In genomic region chr15:26758079-26758478, GRCh38 we compare ENCODE assay signal across 30 cellular contexts. TPM values are rescaled to one million over a fixed set of nuclear protein-coding genes. Genes with fewer than 3 reads are reported as not detected.
"Had no signal": no experiment of that assay in that cellular context is flagged by ENCODE, and none has a peak within 500 bp of the region (broad histone marks: within the 10 kb centered on the region; RNA-seq: fewer than 3 reads in every experiment).

No MANE protein-coding gene starts in this region.

- H3K27ac ChIP-seq: gastroesophageal sphincter, left lung, lower lobe of right lung, parathyroid adenoma, psoas muscle, stomach, thyroid gland, upper lobe of right lung had no signal

- DNase-seq: activated CD4-positive, alpha-beta T cell treated with anti-CD3 and anti-CD28 coated beads for 1 hour; activated CD4-positive, alpha-beta T cell treated with anti-CD3 and anti-CD28 coated beads, Interleukin-2, amount 50 U/mL, for 1 hour; activated CD8-positive, alpha-beta T cell treated with anti-CD3 and anti-CD28 coated beads for 36 hours; activated naive CD8-positive, alpha-beta T cell treated with anti-CD3 and anti-CD28 coated beads, Interleukin-2, amount 50 U/mL, for 24 hours; activated T-cell treated with anti-CD3 and anti-CD28 coated beads, Interleukin-2, amount 50 U/mL, for 48 hours; amygdala; caudate nucleus; cortex of kidney; effector memory CD8-positive, alpha-beta T cell; head of caudate nucleus; hypothalamus; left lung; lower lobe of right lung; mesenchymal stem cell; naive thymus-derived CD8-positive, alpha-beta T cell; occipital lobe; psoas muscle; stimulated activated CD4-positive, alpha-beta T cell treated with anti-CD3 and anti-CD28 coated beads, Interleukin-15, amount 100 ng/mL, for 24 hours; stimulated activated CD4-positive, alpha-beta T cell treated with anti-CD3 and anti-CD28 coated beads, Interleukin-2, amount 100 ng/mL, for 24 hours; stimulated activated naive B cell treated with anti-CD40 and anti-IgM and Interleukin-4, amounts not matched to agents 10 μg/mL and 1 μg/mL and 100 μg/mL, for 72 hours; stomach; T1000; thyroid gland; upper lobe of right lung had no signal

- H3K4me3 Mint-ChIP-seq: activated CD8-positive, alpha-beta T cell treated with anti-CD3 and anti-CD28 coated beads for 36 hours; activated naive CD4-positive, alpha-beta T cell treated with anti-CD3 and anti-CD28 coated beads, Interleukin-2, amount 50 U/mL, for 24 hours; activated naive CD8-positive, alpha-beta T cell treated with anti-CD3 and anti-CD28 coated beads, Interleukin-2, amount 50 U/mL, for 24 hours; effector memory CD8-positive, alpha-beta T cell; naive thymus-derived CD8-positive, alpha-beta T cell; neural crest cell; stimulated activated naive B cell treated with anti-CD40 and anti-IgM and Interleukin-4, amounts not matched to agents 10 μg/mL and 1 μg/mL and 100 μg/mL, for 72 hours had no signal

- H3K4me3 ChIP-seq: gastroesophageal sphincter, left lung, lower lobe of right lung, psoas muscle, stomach, thyroid gland, upper lobe of right lung had no signal

- H3K4me1 ChIP-seq: gastroesophageal sphincter, left lung, lower lobe of right lung, parathyroid adenoma, psoas muscle, thyroid gland, upper lobe of right lung had no signal

- H3K27me3 ChIP-seq: gastroesophageal sphincter, stomach, thyroid gland, upper lobe of right lung had no signal

- H3K4me1 Mint-ChIP-seq: activated naive CD4-positive, alpha-beta T cell treated with anti-CD3 and anti-CD28 coated beads, Interleukin-2, amount 50 U/mL, for 24 hours; activated naive CD8-positive, alpha-beta T cell treated with anti-CD3 and anti-CD28 coated beads, Interleukin-2, amount 50 U/mL, for 24 hours; neural crest cell; stimulated activated naive B cell treated with anti-CD40 and anti-IgM and Interleukin-4, amounts not matched to agents 10 μg/mL and 1 μg/mL and 100 μg/mL, for 72 hours had no signal

- H3K27me3 Mint-ChIP-seq: activated naive CD8-positive, alpha-beta T cell treated with anti-CD3 and anti-CD28 coated beads, Interleukin-2, amount 50 U/mL, for 24 hours; effector memory CD8-positive, alpha-beta T cell; stimulated activated naive B cell treated with anti-CD40 and anti-IgM and Interleukin-4, amounts not matched to agents 10 μg/mL and 1 μg/mL and 100 μg/mL, for 72 hours had no signal

- H3K36me3 Mint-ChIP-seq: activated naive CD4-positive, alpha-beta T cell treated with anti-CD3 and anti-CD28 coated beads, Interleukin-2, amount 50 U/mL, for 24 hours; stimulated activated naive B cell treated with anti-CD40 and anti-IgM and Interleukin-4, amounts not matched to agents 10 μg/mL and 1 μg/mL and 100 μg/mL, for 72 hours had no signal

- H3K9me3 ChIP-seq: gastroesophageal sphincter, left lung, lower lobe of right lung, psoas muscle, stomach, thyroid gland, upper lobe of right lung had no signal

- ATAC-seq: activated CD8-positive, alpha-beta T cell treated with anti-CD3 and anti-CD28 coated beads for 36 hours; activated naive CD8-positive, alpha-beta T cell treated with anti-CD3 and anti-CD28 coated beads, Interleukin-2, amount 50 U/mL, for 24 hours; effector memory CD8-positive, alpha-beta T cell; gastroesophageal sphincter; left lung; lower lobe of right lung; naive thymus-derived CD8-positive, alpha-beta T cell; psoas muscle; stimulated activated naive B cell treated with anti-CD40 and anti-IgM and Interleukin-4, amounts not matched to agents 10 μg/mL and 1 μg/mL and 100 μg/mL, for 72 hours; upper lobe of right lung had no signal

- H3K9me3 Mint-ChIP-seq: neural crest cell had no signal

- H2AFZ ChIP-seq: parathyroid adenoma had no signal

- H3K27ac Mint-ChIP-seq: activated CD8-positive, alpha-beta T cell treated with anti-CD3 and anti-CD28 coated beads for 36 hours; activated naive CD4-positive, alpha-beta T cell treated with anti-CD3 and anti-CD28 coated beads, Interleukin-2, amount 50 U/mL, for 24 hours; activated naive CD8-positive, alpha-beta T cell treated with anti-CD3 and anti-CD28 coated beads, Interleukin-2, amount 50 U/mL, for 24 hours; activated T-helper 2 cell treated with anti-CD3 and anti-CD28 coated beads, Interferon-gamma antibody, Interleukin-2, Interleukin-4, amounts not matched to agents 10 μg/mL and 5 μg/mL and 100 μg/mL, durations not matched to agents 14 hours and 24 hours and 36 hours; effector memory CD8-positive, alpha-beta T cell; naive thymus-derived CD8-positive, alpha-beta T cell; stimulated activated naive B cell treated with anti-CD40 and anti-IgM and Interleukin-4, amounts not matched to agents 10 μg/mL and 1 μg/mL and 100 μg/mL, for 72 hours had no signal

- H3K9ac ChIP-seq: parathyroid adenoma had no signal

- FAIRE-seq: endothelial cell of umbilical vein had no signal

- H3K36me3 ChIP-seq: gastroesophageal sphincter, left lung, lower lobe of right lung, stomach, thyroid gland, upper lobe of right lung had no signal

RNA-seq across cellular contexts. Expression of gene GABRB3, which starts 14.8 kb away (rescaled TPM):
- total RNA-seq: activated T-helper 2 cell treated with anti-CD3 and anti-CD28 coated beads, Interferon-gamma antibody, Interleukin-2, Interleukin-4, amounts not matched to agents 10 μg/mL and 5 μg/mL and 100 μg/mL, durations not matched to agents 14 hours and 24 hours and 36 hours; endothelial cell of umbilical vein; naive thymus-derived CD8-positive, alpha-beta T cell had no signal
- polyA plus RNA-seq: naive thymus-derived CD8-positive, alpha-beta T cell had no signal
